1 cellular context compared by ENCODE assay signal in the genomic region with DNA sequence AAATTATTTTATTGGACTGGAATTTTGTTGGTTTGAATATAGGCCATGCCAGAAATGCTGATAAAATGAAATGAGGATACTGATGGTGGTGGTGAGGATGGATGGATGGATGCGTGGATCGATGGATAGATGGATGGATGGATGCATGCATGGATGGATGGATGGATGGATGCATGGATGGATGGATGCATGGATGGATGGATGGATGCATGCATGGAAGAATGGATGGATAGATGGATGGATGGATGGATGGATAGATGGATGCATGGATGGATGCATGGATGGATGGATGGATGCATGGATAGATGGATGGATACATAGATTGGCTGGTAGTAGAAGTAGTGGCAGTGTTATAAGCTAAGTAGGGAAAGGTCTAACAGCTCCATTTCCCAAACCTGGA.
A peak's percentile ranks its signal among the peaks of the same experiment; 100 is the strongest.
TF ChIP-seq lines count a peak whose summit lies in the region.

No MANE protein-coding gene starts in this region.

TF ChIP-seq in HEK293, 187 proteins besides CTCF, POLR2A, EP300 and RAD21:
- TF ChIP-seq BCL11B (tag by site-specific recombination; IDR thresholded peaks at IDR 0.05; ENCODE audit: low read depth), result no peak
- peak; percentile 100 for TF ChIP-seq ZBTB17 (tag by site-specific recombination; IDR thresholded peaks at IDR 0.05)
- no peak for TF ChIP-seq FEZF1 (tag by site-specific recombination; IDR thresholded peaks at IDR 0.05)
- TF ChIP-seq KLF1 (tag by site-specific recombination; IDR thresholded peaks at IDR 0.05), result no peak
- peak; percentile 99 for TF ChIP-seq ZNF366 (tag by site-specific recombination; conservative IDR thresholded peaks at IDR 0.05)
- TF ChIP-seq PRDM1 (tag by site-specific recombination; IDR thresholded peaks at IDR 0.05), result no peak
- TF ChIP-seq ZNF391 (tag by site-specific recombination; IDR thresholded peaks at IDR 0.05; ENCODE audit: borderline replicate concordance, low read depth), result no peak
- TF ChIP-seq ZNF776 (tag by site-specific recombination; IDR thresholded peaks at IDR 0.05; ENCODE audit: borderline replicate concordance), result no peak
